Comparison of ENCODE assay signal across 1 cellular context in genomic region chr14:24194873-24195185, GRCh38.
TF ChIP-seq lines count a peak whose summit lies in the region.

No MANE protein-coding gene starts in this region.

TF ChIP-seq in GM23338, 12 proteins besides CTCF, POLR2A, EP300 and RAD21:
- TF ChIP-seq REST (IDR thresholded peaks at IDR 0.05; ENCODE audit: unreplicated experiment): no peak
- TF ChIP-seq JUNB (IDR thresholded peaks at IDR 0.05; ENCODE audit: unreplicated experiment): no peak
- no peak for TF ChIP-seq CREB1 (CRISPR knock-in tag; IDR thresholded peaks at IDR 0.05; ENCODE audit: low read depth)
- TF ChIP-seq ZNF331 (CRISPR knock-in tag; IDR thresholded peaks at IDR 0.05; ENCODE audit: low read depth): no peak
- no peak for TF ChIP-seq ZNF114 (CRISPR knock-in tag; IDR thresholded peaks at IDR 0.05)
- TF ChIP-seq STAT1 (IDR thresholded peaks at IDR 0.05; ENCODE audit: unreplicated experiment): no peak
- TF ChIP-seq ETS1 (IDR thresholded peaks at IDR 0.05): no peak
- no peak for TF ChIP-seq POLR2AphosphoS5 (IDR thresholded peaks at IDR 0.05; ENCODE audit: low read depth)
- TF ChIP-seq EZH2 (IDR thresholded peaks at IDR 0.05; ENCODE audit: low read depth, unreplicated experiment): no peak
- no peak for TF ChIP-seq NANOG (IDR thresholded peaks at IDR 0.05; ENCODE audit: borderline replicate concordance)
- TF ChIP-seq ZNF462 (CRISPR knock-in tag; IDR thresholded peaks at IDR 0.05): no peak
- no peak for TF ChIP-seq EZH2phosphoT487 (IDR thresholded peaks at IDR 0.05; ENCODE audit: unreplicated experiment)
TF ChIP-seq in GM23338: peak in this region for 0.
